ENCODE assay signal across 1 cellular context in the genomic region with DNA sequence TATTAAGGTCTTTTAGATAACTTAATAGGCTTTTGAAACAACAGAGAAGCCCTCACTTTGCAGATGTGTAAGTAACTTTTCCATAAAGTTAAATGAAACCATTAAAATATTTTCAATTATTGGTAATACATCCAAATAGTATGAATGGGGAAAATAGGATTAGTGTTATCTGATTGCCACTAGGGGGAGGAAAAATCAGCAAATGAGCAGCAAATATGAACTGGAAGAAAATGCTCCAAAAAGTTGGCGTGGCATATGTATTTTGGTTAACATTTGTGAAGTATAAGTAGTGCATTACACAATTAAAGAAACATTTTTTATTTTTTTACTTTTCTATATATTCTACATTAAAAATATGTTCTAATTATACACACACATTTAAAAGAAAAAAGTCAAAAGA.
TF ChIP-seq lines count a peak whose summit lies in the region.

No MANE protein-coding gene starts in this region.

TF ChIP-seq in GM23338, 12 proteins besides CTCF, POLR2A, EP300 and RAD21 (continued from another document):
- TF ChIP-seq, protein P1, sequence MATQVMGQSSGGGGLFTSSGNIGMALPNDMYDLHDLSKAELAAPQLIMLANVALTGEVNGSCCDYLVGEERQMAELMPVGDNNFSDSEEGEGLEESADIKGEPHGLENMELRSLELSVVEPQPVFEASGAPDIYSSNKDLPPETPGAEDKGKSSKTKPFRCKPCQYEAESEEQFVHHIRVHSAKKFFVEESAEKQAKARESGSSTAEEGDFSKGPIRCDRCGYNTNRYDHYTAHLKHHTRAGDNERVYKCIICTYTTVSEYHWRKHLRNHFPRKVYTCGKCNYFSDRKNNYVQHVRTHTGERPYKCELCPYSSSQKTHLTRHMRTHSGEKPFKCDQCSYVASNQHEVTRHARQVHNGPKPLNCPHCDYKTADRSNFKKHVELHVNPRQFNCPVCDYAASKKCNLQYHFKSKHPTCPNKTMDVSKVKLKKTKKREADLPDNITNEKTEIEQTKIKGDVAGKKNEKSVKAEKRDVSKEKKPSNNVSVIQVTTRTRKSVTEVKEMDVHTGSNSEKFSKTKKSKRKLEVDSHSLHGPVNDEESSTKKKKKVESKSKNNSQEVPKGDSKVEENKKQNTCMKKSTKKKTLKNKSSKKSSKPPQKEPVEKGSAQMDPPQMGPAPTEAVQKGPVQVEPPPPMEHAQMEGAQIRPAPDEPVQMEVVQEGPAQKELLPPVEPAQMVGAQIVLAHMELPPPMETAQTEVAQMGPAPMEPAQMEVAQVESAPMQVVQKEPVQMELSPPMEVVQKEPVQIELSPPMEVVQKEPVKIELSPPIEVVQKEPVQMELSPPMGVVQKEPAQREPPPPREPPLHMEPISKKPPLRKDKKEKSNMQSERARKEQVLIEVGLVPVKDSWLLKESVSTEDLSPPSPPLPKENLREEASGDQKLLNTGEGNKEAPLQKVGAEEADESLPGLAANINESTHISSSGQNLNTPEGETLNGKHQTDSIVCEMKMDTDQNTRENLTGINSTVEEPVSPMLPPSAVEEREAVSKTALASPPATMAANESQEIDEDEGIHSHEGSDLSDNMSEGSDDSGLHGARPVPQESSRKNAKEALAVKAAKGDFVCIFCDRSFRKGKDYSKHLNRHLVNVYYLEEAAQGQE (IDR thresholded peaks at IDR 0.05; ENCODE audit: unreplicated experiment), result no peak
- no peak for TF ChIP-seq ZNF114 (CRISPR knock-in tag; IDR thresholded peaks at IDR 0.05)
- TF ChIP-seq, protein P2, sequence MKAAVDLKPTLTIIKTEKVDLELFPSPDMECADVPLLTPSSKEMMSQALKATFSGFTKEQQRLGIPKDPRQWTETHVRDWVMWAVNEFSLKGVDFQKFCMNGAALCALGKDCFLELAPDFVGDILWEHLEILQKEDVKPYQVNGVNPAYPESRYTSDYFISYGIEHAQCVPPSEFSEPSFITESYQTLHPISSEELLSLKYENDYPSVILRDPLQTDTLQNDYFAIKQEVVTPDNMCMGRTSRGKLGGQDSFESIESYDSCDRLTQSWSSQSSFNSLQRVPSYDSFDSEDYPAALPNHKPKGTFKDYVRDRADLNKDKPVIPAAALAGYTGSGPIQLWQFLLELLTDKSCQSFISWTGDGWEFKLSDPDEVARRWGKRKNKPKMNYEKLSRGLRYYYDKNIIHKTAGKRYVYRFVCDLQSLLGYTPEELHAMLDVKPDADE (IDR thresholded peaks at IDR 0.05), result no peak
- TF ChIP-seq ZNF331 (CRISPR knock-in tag; IDR thresholded peaks at IDR 0.05; ENCODE audit: low read depth), result no peak
- no peak for TF ChIP-seq CREB1 (CRISPR knock-in tag; IDR thresholded peaks at IDR 0.05; ENCODE audit: low read depth)
- TF ChIP-seq POLR2AphosphoS5 (IDR thresholded peaks at IDR 0.05; ENCODE audit: low read depth), result no peak
